25 cellular contexts compared by ENCODE assay signal in the genomic region with DNA sequence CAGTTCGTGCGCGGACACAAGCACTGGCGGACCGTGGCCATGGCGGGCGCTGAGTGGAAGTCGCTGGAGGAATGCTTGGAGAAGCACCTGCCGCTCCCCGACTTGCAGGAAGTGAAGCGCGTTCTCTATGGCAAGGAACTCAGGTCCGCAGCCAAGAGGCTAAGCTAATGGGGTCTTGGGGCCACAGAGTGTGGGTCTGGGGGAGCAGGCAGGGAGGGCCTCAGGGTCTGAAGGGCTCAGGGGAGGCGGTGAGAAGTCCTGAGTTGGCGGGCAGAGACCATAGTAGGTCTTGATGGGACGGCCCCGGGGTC.
"Had no signal": no experiment of that assay in that cellular context is flagged by ENCODE, and none has a peak within 500 bp of the region (broad histone marks: within the 10 kb centered on the region; RNA-seq: fewer than 3 reads in every experiment).

No MANE protein-coding gene starts in this region.

- H3K27ac ChIP-seq: adrenal gland, KMS-11, SJSA1 had no signal

- H3K9ac ChIP-seq: KMS-11 had no signal

- FAIRE-seq: RCC 7860 had no signal

- H3K27me3 ChIP-seq: MG63, SJSA1 had no signal

- DNase-seq: activated CD4-positive, alpha-beta T cell treated with anti-CD3 and anti-CD28 coated beads for 48 hours; activated CD4-positive, alpha-beta T cell treated with anti-CD3 and anti-CD28 coated beads, Interleukin-2, amount 50 U/mL, for 4 hours; activated CD4-positive, CD25-positive, alpha-beta regulatory T cell treated with anti-CD3 and anti-CD28 coated beads, Interleukin-2, amount 50 U/mL, for 72 hours; activated CD8-positive, alpha-beta memory T cell treated with anti-CD3 and anti-CD28 coated beads, Interleukin-2, amount 10 ng/mL, durations not matched to agents 7 days and 5 days; activated effector memory CD4-positive, alpha-beta T cell treated with anti-CD3 and anti-CD28 coated beads, Interleukin-2, amount 50 U/mL, for 16 hours; activated naive CD4-positive, alpha-beta T cell treated with anti-CD3 and anti-CD28 coated beads, Interleukin-2, amount 10 ng/mL, durations not matched to agents 7 days and 5 days; activated naive CD8-positive, alpha-beta T cell treated with anti-CD3 and anti-CD28 coated beads, Interleukin-2, amount 10 ng/mL, durations not matched to agents 7 days and 5 days; activated T-cell treated with anti-CD3 and anti-CD28 coated beads, Interleukin-2, amount 50 U/mL, for 24 hours; anterior cingulate cortex; MG63; MV-4-11; NCI-H1092 treated with DMSO at 0.1 percent for 48 hours; NCI-H1436; NCI-H187; NCI-H2081; NCI-H524; PC-3; SHP77; SW 1271 had no signal

- ATAC-seq: activated CD8-positive, alpha-beta memory T cell treated with anti-CD3 and anti-CD28 coated beads, Interleukin-2, amount 10 ng/mL, durations not matched to agents 7 days and 5 days; PC-3; SK-N-SH treated with all-trans-retinoic acid at 6 μM for 48 hours had no signal

- H3K9me3 Mint-ChIP-seq: activated naive CD4-positive, alpha-beta T cell treated with anti-CD3 and anti-CD28 coated beads, Interleukin-2, amount 10 ng/mL, durations not matched to agents 7 days and 5 days; activated naive CD8-positive, alpha-beta T cell treated with anti-CD3 and anti-CD28 coated beads, Interleukin-2, amount 10 ng/mL, durations not matched to agents 7 days and 5 days; activated T-cell treated with anti-CD3 and anti-CD28 coated beads, Interleukin-2, amount 50 U/mL, for 24 hours; T-helper 2 cell treated with Interferon-gamma antibody and Interleukin-4, amounts not matched to agents 5 μg/mL and 100 μg/mL, for 36 hours had no signal

- H3K27ac Mint-ChIP-seq: activated CD8-positive, alpha-beta memory T cell treated with anti-CD3 and anti-CD28 coated beads, Interleukin-2, amount 10 ng/mL, durations not matched to agents 7 days and 5 days; activated naive CD4-positive, alpha-beta T cell treated with anti-CD3 and anti-CD28 coated beads, Interleukin-2, amount 10 ng/mL, durations not matched to agents 7 days and 5 days; activated naive CD8-positive, alpha-beta T cell treated with anti-CD3 and anti-CD28 coated beads, Interleukin-2, amount 10 ng/mL, durations not matched to agents 7 days and 5 days; activated T-cell treated with anti-CD3 and anti-CD28 coated beads, Interleukin-2, amount 50 U/mL, for 24 hours; T-helper 2 cell treated with Interferon-gamma antibody and Interleukin-4, amounts not matched to agents 5 μg/mL and 100 μg/mL, for 36 hours had no signal

- H3K4me1 ChIP-seq: SJSA1 had no signal

- H3K36me3 ChIP-seq: adrenal gland, MG63, SJSA1 had no signal

- H3K4me3 ChIP-seq: MG63, SJSA1 had no signal

- H3K36me3 Mint-ChIP-seq: activated CD8-positive, alpha-beta memory T cell treated with anti-CD3 and anti-CD28 coated beads, Interleukin-2, amount 10 ng/mL, durations not matched to agents 7 days and 5 days; activated naive CD4-positive, alpha-beta T cell treated with anti-CD3 and anti-CD28 coated beads, Interleukin-2, amount 10 ng/mL, durations not matched to agents 7 days and 5 days; activated naive CD8-positive, alpha-beta T cell treated with anti-CD3 and anti-CD28 coated beads, Interleukin-2, amount 10 ng/mL, durations not matched to agents 7 days and 5 days had no signal

- H3K9me3 ChIP-seq: adrenal gland, MG63, SJSA1 had no signal

- H3K4me3 Mint-ChIP-seq: activated CD8-positive, alpha-beta memory T cell treated with anti-CD3 and anti-CD28 coated beads, Interleukin-2, amount 10 ng/mL, durations not matched to agents 7 days and 5 days; activated naive CD4-positive, alpha-beta T cell treated with anti-CD3 and anti-CD28 coated beads, Interleukin-2, amount 10 ng/mL, durations not matched to agents 7 days and 5 days; activated naive CD8-positive, alpha-beta T cell treated with anti-CD3 and anti-CD28 coated beads, Interleukin-2, amount 10 ng/mL, durations not matched to agents 7 days and 5 days; activated T-cell treated with anti-CD3 and anti-CD28 coated beads, Interleukin-2, amount 50 U/mL, for 24 hours; T-helper 2 cell treated with Interferon-gamma antibody and Interleukin-4, amounts not matched to agents 5 μg/mL and 100 μg/mL, for 36 hours had no signal
